ENCODE assay signal across 8 cellular contexts in the genomic region with DNA sequence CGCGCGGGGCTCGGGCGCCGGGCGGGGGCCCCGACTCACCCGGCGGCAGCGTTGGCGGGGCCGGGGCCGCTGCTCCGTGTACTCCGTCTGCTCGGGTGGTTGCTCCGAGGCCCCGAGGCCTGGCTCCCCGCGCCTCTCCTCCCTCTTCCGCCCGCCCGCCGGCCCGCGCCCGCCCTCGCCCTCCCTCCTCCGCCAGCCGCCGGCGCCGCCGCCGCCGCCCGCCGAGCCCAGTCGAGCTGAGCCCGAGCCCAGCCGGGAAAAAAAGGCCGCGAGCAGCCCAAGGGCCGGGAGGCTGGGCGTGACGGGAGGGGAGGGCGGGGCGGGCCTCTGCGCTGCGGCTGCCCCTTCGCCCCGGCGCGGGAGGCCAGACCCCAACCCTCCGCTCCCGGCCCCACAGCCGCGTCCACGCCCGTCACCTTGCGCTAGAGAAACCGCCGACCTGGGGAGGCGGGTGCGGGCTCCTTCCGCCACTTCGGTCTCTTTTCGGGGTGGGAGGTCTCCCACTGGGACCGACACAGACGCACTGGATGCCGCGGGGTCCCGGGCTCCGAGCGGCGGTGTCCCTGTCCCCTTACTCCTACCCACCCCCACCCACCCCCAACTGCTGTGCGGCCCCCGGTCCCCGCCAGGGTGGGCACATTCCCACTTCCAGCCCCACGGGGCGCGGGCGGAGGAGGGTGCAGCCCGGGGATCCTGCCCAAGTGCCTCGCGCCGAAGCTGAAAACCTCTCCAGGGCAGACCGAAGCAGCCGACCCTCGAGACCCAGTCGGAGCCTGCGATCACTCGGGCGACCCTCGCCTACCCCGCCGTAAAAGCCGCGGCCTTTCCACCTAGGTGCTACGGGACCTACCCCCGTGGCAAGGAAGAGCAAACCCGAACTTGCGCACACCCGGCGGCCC. TPM values are rescaled to one million over a fixed set of nuclear protein-coding genes. Genes with fewer than 3 reads are reported as not detected.
A peak's percentile ranks its signal among the peaks of the same experiment; 100 is the strongest.
DNase-seq lines count a peak whose midpoint lies in the region; ATAC-seq and TF ChIP-seq lines count a peak whose summit lies in the region.

TSS of gene CERS2 (minus strand) at position 256 of the 899 bp plus-strand sequence. CDS start 5,745 bp downstream, outside the sequence.

- DNase-seq in C1 segment of cervical spinal cord (lab: John Stamatoyannopoulos, UW) (peak in 12 of 14 donors; percentile 36 to 83 (median 59)), HT1080 (ENCODE audit: low read depth) (peak; percentile 36), Peyer's patch (peak; percentile 73 to 92 (median 90)), fibroblast of lung (ENCODE audit: low read depth in 2 of 2) (peak; percentile 75 to 76), natural killer cell (peak; percentile 71)
- peak; percentile 75 for DNase-seq in stimulated activated naive CD8-positive, alpha-beta T cell treated with anti-CD3 and anti-CD28 coated beads, Interleukin-15, Interleukin-2, amounts not matched to agents 100 U/mL and 50 U/mL, for 24 hours

- peak within 1 kb of the TSS; percentile 75 for H2AFZ ChIP-seq in fibroblast of lung (ENCODE audit: low read length)

- ATAC-seq in GM19395 (IDR thresholded peaks at IDR 0.05; ENCODE audit: unreplicated experiment) (peak; percentile 54), natural killer cell (peak; percentile 69 to 83 (median 80))
- ATAC-seq in activated T-helper 17 cell treated with anti-CD3 and anti-CD28 coated beads, Interleukin-2, amount 50 U/mL, for 72 hours (replicated peaks), result peak; percentile 63
- ATAC-seq in stimulated activated naive CD8-positive, alpha-beta T cell treated with anti-CD3 and anti-CD28 coated beads, Interleukin-15, Interleukin-2, amounts not matched to agents 100 U/mL and 50 U/mL, for 24 hours, result peak; percentile 45

- H3K36me3 ChIP-seq in Peyer's patch (no peaks in the 10 kb centered on the region), fibroblast of lung (ENCODE audit: control insufficient read depth, insufficient read depth, low read length) (no peaks in the 10 kb centered on the region)

- peak within 1 kb of the TSS; percentile 90 for H3K9ac ChIP-seq in fibroblast of lung (ENCODE audit: insufficient read depth, low read length)

- intact Hi-C loops in natural killer cell (cut with micrococcal nuclease), result loop anchor here (5.0 kb wide), 1 partner anchor 182 kb away; the partner anchor contains the start of gene TNFAIP8L2

- peak within 1 kb of the TSS; percentile 90 for H3K27ac Mint-ChIP-seq in activated T-helper 17 cell treated with anti-CD3 and anti-CD28 coated beads, Interleukin-2, amount 50 U/mL, for 72 hours
- peak within 1 kb of the TSS; percentile 86 to 88 for H3K27ac Mint-ChIP-seq in natural killer cell

- no peaks in the 10 kb centered on the region for H4K20me1 ChIP-seq in fibroblast of lung (ENCODE audit: control insufficient read depth, extremely low read depth, insufficient read depth, low read length)

- H3K27me3 ChIP-seq in Peyer's patch (no peaks in the 10 kb centered on the region), fibroblast of lung (ENCODE audit: control insufficient read depth, insufficient read depth, low read length) (no peaks in the 10 kb centered on the region)

- peaks cover 42% of the 10 kb centered on the region for H3K79me2 ChIP-seq in fibroblast of lung (ENCODE audit: control insufficient read depth, insufficient read depth, low read length)

- TF ChIP-seq POLR2A in Peyer's patch (IDR thresholded peaks at IDR 0.05), result peak; percentile 44 to 56

- H3K27ac ChIP-seq in Peyer's patch, result peak within 1 kb of the TSS; percentile 91 to 98 (median 94)
- H3K27ac ChIP-seq in fibroblast of lung (ENCODE audit: insufficient read depth, low read length), result peak within 1 kb of the TSS; percentile 86

- H3K9me3 Mint-ChIP-seq in activated T-helper 17 cell treated with anti-CD3 and anti-CD28 coated beads, Interleukin-2, amount 50 U/mL, for 72 hours, result no peaks in the 10 kb centered on the region
- no peaks in the 10 kb centered on the region for H3K9me3 Mint-ChIP-seq in natural killer cell

- peak within 1 kb of the TSS; percentile 93 for H3K4me2 ChIP-seq in fibroblast of lung (ENCODE audit: extremely low read depth, insufficient read depth, low read length)

- H3K4me1 Mint-ChIP-seq in activated T-helper 17 cell treated with anti-CD3 and anti-CD28 coated beads, Interleukin-2, amount 50 U/mL, for 72 hours, result peaks cover 31% of the 10 kb centered on the region
- peaks cover 55 to 57% of the 10 kb centered on the region in 2 donors for H3K4me1 Mint-ChIP-seq in natural killer cell

- H3K4me3 ChIP-seq in Peyer's patch, result peak within 1 kb of the TSS; percentile 69 to 97 (median 78)
- H3K4me3 ChIP-seq in fibroblast of lung (replicated peaks in 1 of 4; ENCODE audit: control extremely low read depth in 1 of 4, insufficient read depth in 1 of 4, low read depth in 3 of 4, low read length in 4 of 4), result peak within 1 kb of the TSS; percentile 83 to 95 (median 92)

- peaks cover 26% of the 10 kb centered on the region for H3K36me3 Mint-ChIP-seq in activated T-helper 17 cell treated with anti-CD3 and anti-CD28 coated beads, Interleukin-2, amount 50 U/mL, for 72 hours (ENCODE audit: low read depth)
- H3K36me3 Mint-ChIP-seq in natural killer cell, result no peaks in the 10 kb centered on the region

- TF ChIP-seq CTCF in Peyer's patch (IDR thresholded peaks at IDR 0.05), result no peak
- TF ChIP-seq CTCF in fibroblast of lung (conservative IDR thresholded peaks at IDR 0.05 in 1 of 2, IDR thresholded peaks at IDR 0.05 in 1 of 2; ENCODE audit: low read depth in 1 of 2, low read length in 2 of 2), result no peak
- no peak for TF ChIP-seq CTCF in natural killer cell (IDR thresholded peaks at IDR 0.05)

- H3K27me3 Mint-ChIP-seq in activated T-helper 17 cell treated with anti-CD3 and anti-CD28 coated beads, Interleukin-2, amount 50 U/mL, for 72 hours, result no peaks in the 10 kb centered on the region
- no peaks in the 10 kb centered on the region for H3K27me3 Mint-ChIP-seq in natural killer cell (ENCODE audit: low read depth in 2 of 2)

- H3K4me3 Mint-ChIP-seq in activated T-helper 17 cell treated with anti-CD3 and anti-CD28 coated beads, Interleukin-2, amount 50 U/mL, for 72 hours, result peak within 1 kb of the TSS; percentile 88
- peak within 1 kb of the TSS; percentile 86 for H3K4me3 Mint-ChIP-seq in natural killer cell

- H3K4me1 ChIP-seq in Peyer's patch, result peaks cover 5 to 63% (median 28%) of the 10 kb centered on the region in 4 donors
- H3K4me1 ChIP-seq in fibroblast of lung (ENCODE audit: control insufficient read depth, extremely low read depth, insufficient read depth, low read length), result peaks cover 33% of the 10 kb centered on the region

- no peaks in the 10 kb centered on the region for H3K9me3 ChIP-seq in Peyer's patch
- no peaks in the 10 kb centered on the region for H3K9me3 ChIP-seq in fibroblast of lung (ENCODE audit: control insufficient read depth, insufficient read depth, low read depth, low read length)

RNA-seq across cellular contexts. Expression of gene CERS2, which starts in this region (rescaled TPM):
- total RNA-seq in HT1080 (2014; rRNA removed; shearing (Covaris generic)), result 145 and 152 TPM in 2 replicates
- polyA plus RNA-seq in HT1080 (2015; cell fraction: cytosol; rRNA removed), result 251 and 255 TPM in 2 replicates
- polyA plus RNA-seq in HT1080 (2015; cell fraction: nucleus; rRNA removed), result 189 and 201 TPM in 2 replicates
- total RNA-seq in Peyer's patch, result 100 to 1,000 TPM in 3 of 4 donors, 10 to 100 TPM in 1; 48.7 to 212 (median 156) TPM
- total RNA-seq in activated T-helper 17 cell treated with anti-CD3 and anti-CD28 coated beads, Interleukin-2, amount 50 U/mL, for 72 hours, result 100 to 1,000 TPM; 114 to 212 TPM
- total RNA-seq in fibroblast of lung, result 138 and 190 TPM in 2 replicates
- 201 and 254 TPM in 2 replicates for polyA plus RNA-seq in fibroblast of lung
- polyA plus RNA-seq in fibroblast of lung (2012), result 132 and 153 TPM in 2 replicates
- polyA minus RNA-seq in fibroblast of lung (ENCODE audit: low replicate concordance), result 215 and 258 TPM in 2 replicates
- total RNA-seq in natural killer cell, result 100 to 1,000 TPM; 122 to 129 (median 127) TPM

Comparison
In these comparisons a context has a peak if more than half of its experiments do, and no peak if none do; other contexts are left out.
1. Peak in every context shown above with its lines: DNase-seq, ATAC-seq, H3K4me3 ChIP-seq and H3K27ac ChIP-seq.
2. DNase-seq: peak in every context shown above with its lines; median percentile 90 in Peyer's patch; 76 in fibroblast of lung; 75 in stimulated activated naive CD8-positive, alpha-beta T cell treated with anti-CD3 and anti-CD28 coated beads, Interleukin-15, Interleukin-2, amounts not matched to agents 100 U/mL and 50 U/mL, for 24 hours; 71 in natural killer cell; 59 in C1 segment of cervical spinal cord; 36 in HT1080.